1 cellular context compared by ENCODE assay signal in genomic region chr9:121975801-121976277, GRCh38.
A peak's percentile ranks its signal among the peaks of the same experiment; 100 is the strongest.
TF ChIP-seq lines count a peak whose summit lies in the region.

No MANE protein-coding gene starts in this region.

TF ChIP-seq in HepG2, 621 proteins besides CTCF, POLR2A, EP300 and RAD21 (continued from another document and continues in another):
- no peak; the same call in 1 of the 2 replicates for TF ChIP-seq ZNF362 (CRISPR knock-in tag; IDR thresholded peaks at IDR 0.05; ENCODE audit: borderline replicate concordance)
- 0 out of 2 replicates have a peak, but pooled peaks have one; percentile 40 for TF ChIP-seq MAX (IDR thresholded peaks at IDR 0.05)
- TF ChIP-seq ATF2 (CRISPR knock-in tag; IDR thresholded peaks at IDR 0.05) = 0 out of 2 replicates have a peak, but pooled peaks have one; percentile 32
- TF ChIP-seq SATB2 (CRISPR knock-in tag; IDR thresholded peaks at IDR 0.05) = no peak
- TF ChIP-seq SMAD3 (CRISPR knock-in tag; IDR thresholded peaks at IDR 0.05) = peak; percentile 40; the same call in 1 of the 2 replicates
- no peak for TF ChIP-seq ZNF567 (CRISPR knock-in tag; IDR thresholded peaks at IDR 0.05; ENCODE audit: borderline replicate concordance)
- peak; percentile 34; the same call in 1 of the 2 replicates for TF ChIP-seq RCOR2 (CRISPR knock-in tag; IDR thresholded peaks at IDR 0.05)
- no peak for TF ChIP-seq ZSCAN22 (CRISPR knock-in tag; IDR thresholded peaks at IDR 0.05)
- TF ChIP-seq PCBP1 (IDR thresholded peaks at IDR 0.05; ENCODE audit: borderline replicate concordance, low read depth, low read length) = no peak
- TF ChIP-seq FOXP4 (CRISPR knock-in tag; IDR thresholded peaks at IDR 0.05) = peak; percentile 63; the same call in 1 of the 2 replicates
- TF ChIP-seq ZNF629 (CRISPR knock-in tag; conservative IDR thresholded peaks at IDR 0.05) = peak; percentile 81
- no peak for TF ChIP-seq ZNF770 (CRISPR knock-in tag; IDR thresholded peaks at IDR 0.05)
- 0 out of 2 replicates have a peak, but pooled peaks have one; percentile 14 for TF ChIP-seq KDM1A (CRISPR knock-in tag; IDR thresholded peaks at IDR 0.05)
- peak; percentile 39; the same call in 1 of the 2 replicates for TF ChIP-seq ELF3 (CRISPR knock-in tag; IDR thresholded peaks at IDR 0.05)
- TF ChIP-seq SOX6 (IDR thresholded peaks at IDR 0.05) = no peak
- TF ChIP-seq SOX6 (CRISPR knock-in tag; IDR thresholded peaks at IDR 0.05) = peak; percentile 89
- TF ChIP-seq PHF21A (CRISPR knock-in tag; IDR thresholded peaks at IDR 0.05) = peak; percentile 71
- TF ChIP-seq ISL2 (CRISPR knock-in tag; IDR thresholded peaks at IDR 0.05) = peak; percentile 44; the same call in 1 of the 2 replicates
- 0 out of 2 replicates have a peak, but pooled peaks have one; percentile 18 for TF ChIP-seq NFIC (IDR thresholded peaks at IDR 0.05; ENCODE audit: low read length)
- peak; percentile 25; the same call in 1 of the 2 replicates for TF ChIP-seq CHD4 (IDR thresholded peaks at IDR 0.05; ENCODE audit: borderline replicate concordance, low read length)
- TF ChIP-seq ZFY (CRISPR knock-in tag; IDR thresholded peaks at IDR 0.05) = peak; percentile 50
- TF ChIP-seq DDIT3 (CRISPR knock-in tag; IDR thresholded peaks at IDR 0.05) = no peak
- TF ChIP-seq GATAD2A (CRISPR knock-in tag; IDR thresholded peaks at IDR 0.05) = peak; percentile 87
- TF ChIP-seq ELF1 (CRISPR knock-in tag; IDR thresholded peaks at IDR 0.05) = peak; percentile 12; the same call in 1 of the 2 replicates
- peak; percentile 4; the same call in 1 of the 2 replicates for TF ChIP-seq MEIS1 (CRISPR knock-in tag; IDR thresholded peaks at IDR 0.05; ENCODE audit: borderline replicate concordance)
- TF ChIP-seq TBX3 (IDR thresholded peaks at IDR 0.05; ENCODE audit: borderline replicate concordance) = peak; percentile 72; the same call in 1 of the 2 replicates
- TF ChIP-seq ZEB1 (IDR thresholded peaks at IDR 0.05; ENCODE audit: insufficient replicate concordance, low read depth) = peak; percentile 84
- no peak for TF ChIP-seq ZNF343 (CRISPR knock-in tag; IDR thresholded peaks at IDR 0.05)
- 0 out of 2 replicates have a peak, but pooled peaks have one; percentile 11 for TF ChIP-seq RARA (CRISPR knock-in tag; IDR thresholded peaks at IDR 0.05)
- peak; percentile 82 for TF ChIP-seq ARID5B (CRISPR knock-in tag; IDR thresholded peaks at IDR 0.05)
- peak; percentile 51; the same call in 1 of the 2 replicates for TF ChIP-seq ZFX (CRISPR knock-in tag; IDR thresholded peaks at IDR 0.05; ENCODE audit: low read depth)
- no peak for TF ChIP-seq ZFP62 (CRISPR knock-in tag; IDR thresholded peaks at IDR 0.05)
- TF ChIP-seq CHD2 (IDR thresholded peaks at IDR 0.05; ENCODE audit: low read depth, low read length) = no peak
- peak; percentile 35; the same call in 1 of the 2 replicates for TF ChIP-seq SIX4 (CRISPR knock-in tag; IDR thresholded peaks at IDR 0.05)
- no peak for TF ChIP-seq MBD4 (IDR thresholded peaks at IDR 0.05; ENCODE audit: borderline replicate concordance, low read length)
- TF ChIP-seq ZNF672 (CRISPR knock-in tag; IDR thresholded peaks at IDR 0.05) = no peak
- no peak for TF ChIP-seq RBM22 (optimal IDR thresholded peaks at IDR 0.05; ENCODE audit: low read length)
- TF ChIP-seq DRAP1 (CRISPR knock-in tag; IDR thresholded peaks at IDR 0.05) = peak; percentile 82; the same call in 1 of the 2 replicates
- TF ChIP-seq HNRNPUL1 (IDR thresholded peaks at IDR 0.05; ENCODE audit: low read depth, low read length) = peak; percentile 98
- no peak for TF ChIP-seq SP2 (CRISPR knock-in tag; IDR thresholded peaks at IDR 0.05)
- TF ChIP-seq ZNF580 (CRISPR knock-in tag; IDR thresholded peaks at IDR 0.05; ENCODE audit: borderline replicate concordance, low read depth) = 0 out of 2 replicates have a peak, but pooled peaks have one; percentile 59
- TF ChIP-seq ZNF280D (CRISPR knock-in tag; IDR thresholded peaks at IDR 0.05) = 0 out of 2 replicates have a peak, but pooled peaks have one; percentile 7
- TF ChIP-seq ZNF556 (CRISPR knock-in tag; IDR thresholded peaks at IDR 0.05; ENCODE audit: borderline replicate concordance) = peak; percentile 43; the same call in 1 of the 2 replicates
- peak; percentile 81; the same call in 1 of the 2 replicates for TF ChIP-seq GFI1 (CRISPR knock-in tag; IDR thresholded peaks at IDR 0.05; ENCODE audit: borderline replicate concordance)
- TF ChIP-seq HNF1B (CRISPR knock-in tag; IDR thresholded peaks at IDR 0.05) = peak; percentile 99
- TF ChIP-seq CREM (IDR thresholded peaks at IDR 0.05) = peak; percentile 62
- no peak for TF ChIP-seq CREM (CRISPR knock-in tag; IDR thresholded peaks at IDR 0.05)
- TF ChIP-seq GABPA (IDR thresholded peaks at IDR 0.05; ENCODE audit: low read depth, low read length) = no peak
- no peak for TF ChIP-seq GABPA (CRISPR knock-in tag; IDR thresholded peaks at IDR 0.05; ENCODE audit: low read depth)
- peak; percentile 79 for TF ChIP-seq ONECUT2 (CRISPR knock-in tag; IDR thresholded peaks at IDR 0.05)
